ENCODE assay signal across 1 cellular context in genomic region chr16:48405153-48405552, GRCh38.
TF ChIP-seq lines count a peak whose summit lies in the region.

No MANE protein-coding gene starts in this region.

TF ChIP-seq in H1, 55 proteins besides CTCF, POLR2A, EP300 and RAD21 (continued from another document):
- TF ChIP-seq RXRA (IDR thresholded peaks at IDR 0.05; ENCODE audit: insufficient read depth, low read depth, low read length) (no peak), CHD2 (IDR thresholded peaks at IDR 0.05; ENCODE audit: low read length) (no peak), GTF2F1 (IDR thresholded peaks at IDR 0.05; ENCODE audit: borderline replicate concordance, low read depth, low read length) (no peak), PHF8 (conservative IDR thresholded peaks at IDR 0.05; ENCODE audit: low read depth, low read length) (no peak), TCF12 (IDR thresholded peaks at IDR 0.05; ENCODE audit: low read depth, low read length) (no peak), E2F6 (IDR thresholded peaks at IDR 0.05) (no peak), JUND (IDR thresholded peaks at IDR 0.05; ENCODE audit: low read length) (no peak), SP1 (IDR thresholded peaks at IDR 0.05; ENCODE audit: low read depth, low read length) (no peak), JUN (IDR thresholded peaks at IDR 0.05; ENCODE audit: low read depth, low read length) (no peak), HDAC6 (IDR thresholded peaks at IDR 0.05; ENCODE audit: low read depth, low read length) (no peak)
